In the genomic region with DNA sequence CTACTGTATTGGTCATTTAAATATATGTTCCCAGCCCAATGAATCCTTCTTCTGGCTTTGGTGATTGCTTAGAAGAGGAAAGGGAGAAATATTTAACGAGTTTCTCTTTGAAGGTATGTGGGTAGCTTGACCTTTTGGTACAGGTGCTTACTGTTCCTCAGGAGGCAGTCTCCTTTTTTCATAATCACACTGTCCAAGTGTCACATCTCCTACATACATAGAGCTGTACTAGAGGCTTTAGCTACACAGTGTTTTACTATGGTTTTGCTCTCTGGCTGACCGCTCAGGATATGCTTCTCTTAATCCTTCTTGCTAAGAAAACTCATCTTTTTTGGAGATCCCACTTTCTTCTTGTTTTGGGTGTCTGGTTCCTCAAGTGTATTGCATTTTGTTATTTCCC, we compare ENCODE assay signal across 19 cellular contexts. TPM values are rescaled to one million over a fixed set of nuclear protein-coding genes. Genes with fewer than 3 reads are reported as not detected.
DNase-seq lines count a peak whose midpoint lies in the region; ATAC-seq and TF ChIP-seq lines count a peak whose summit lies in the region.
"Had no signal": no experiment of that assay in that cellular context is flagged by ENCODE, and none has a peak within 500 bp of the region (broad histone marks: within the 10 kb centered on the region; RNA-seq: fewer than 3 reads in every experiment).

No MANE protein-coding gene starts in this region.

- in situ Hi-C loops in Panc1 (cut with HindIII; ENCODE audit: low pct_unique_long_range_greater_than_20kb, low sequenced_read_pairs) = no loop called here

- intact Hi-C loops in Panc1 (cut with micrococcal nuclease; ENCODE audit: unreplicated experiment) = no loop called here

- CTCF ChIA-PET in Panc1 (lab: Charles Lee) = no interaction called here

- H3K27ac Mint-ChIP-seq in stimulated activated naive CD8-positive, alpha-beta T cell treated with anti-CD3 and anti-CD28 coated beads, Interleukin-15, amount 100 ng/mL, for 72 hours = peak overlapping the region in 1 of 2 donors; percentile 24
- H3K27ac Mint-ChIP-seq in memory B cell = peak overlapping the region; percentile 55

- peaks cover 69% of the 10 kb centered on the region for H3K4me1 Mint-ChIP-seq in stimulated activated naive CD8-positive, alpha-beta T cell treated with anti-CD3 and anti-CD28 coated beads, Interleukin-15, amount 100 ng/mL, for 72 hours
- H3K4me1 Mint-ChIP-seq in memory B cell = peaks cover 45% of the 10 kb centered on the region

- no peak overlapping the region for H3K27ac ChIP-seq in Panc1 (ENCODE audit: low read length)
- H3K27ac ChIP-seq: pancreas, tibial artery had no signal

- H3K27me3 Mint-ChIP-seq in stimulated activated naive CD8-positive, alpha-beta T cell treated with anti-CD3 and anti-CD28 coated beads, Interleukin-15, amount 100 ng/mL, for 72 hours = no peaks in the 10 kb centered on the region
- H3K27me3 Mint-ChIP-seq in memory B cell = no peaks in the 10 kb centered on the region

- ATAC-seq in stimulated activated naive CD8-positive, alpha-beta T cell treated with anti-CD3 and anti-CD28 coated beads, Interleukin-15, Interleukin-2, amounts not matched to agents 100 U/mL and 50 U/mL, for 24 hours = peak; percentile 28
- ATAC-seq in stimulated activated naive CD8-positive, alpha-beta T cell treated with anti-CD3 and anti-CD28 coated beads, Interleukin-15, amount 100 ng/mL, for 72 hours = no peak
- ATAC-seq in Panc1 = peak; percentile 58
- no peak for ATAC-seq in memory B cell (ENCODE audit: low read depth)
- ATAC-seq in HG02840 (IDR thresholded peaks at IDR 0.05; ENCODE audit: low FRiP score, unreplicated experiment) = no peak
- ATAC-seq: activated T-cell treated with anti-CD3 and anti-CD28 coated beads, Interleukin-2, amount 50 U/mL, for 4 hours; pancreas had no signal

- H3K4me3 ChIP-seq in Panc1 (ENCODE audit: low read depth in 2 of 2, low read length in 2 of 2) = no peak overlapping the region
- H3K4me3 ChIP-seq: pancreas, smooth muscle cell, tibial artery had no signal

- DNase-seq in stimulated activated naive CD8-positive, alpha-beta T cell treated with anti-CD3 and anti-CD28 coated beads, Interleukin-15, Interleukin-2, amounts not matched to agents 100 U/mL and 50 U/mL, for 24 hours = no peak
- DNase-seq in stimulated activated naive CD8-positive, alpha-beta T cell treated with anti-CD3 and anti-CD28 coated beads, Interleukin-15, amount 100 ng/mL, for 72 hours = no peak
- no peak for DNase-seq in Panc1 (ENCODE audit: low read depth, low spot score)
- DNase-seq in memory B cell (ENCODE audit: low spot score in 2 of 2) = no peak
- no peak for DNase-seq in DMS79 (lab: John Stamatoyannopoulos, UW)
- no peak for DNase-seq in SKM-1 treated with dmso at 0.1 percent for 144 hours (lab: John Stamatoyannopoulos, UW; ENCODE audit: unreplicated experiment)
- no peak for DNase-seq in DMS153 treated with DMSO at 0.1 percent for 48 hours (lab: John Stamatoyannopoulos, UW; ENCODE audit: unreplicated experiment)
- DNase-seq: activated CD4-positive, alpha-beta T cell treated with anti-CD3 and anti-CD28 coated beads, Interleukin-2, amount 50 U/mL, for 1 hour; activated T-cell treated with anti-CD3 and anti-CD28 coated beads, Interleukin-2, amount 50 U/mL, for 4 hours; amygdala; BE2C; DMS153; left cardiac atrium; NCI-H1105; NCI-H526 treated with DMSO at 0.1 percent for 48 hours; pancreas; tibial artery had no signal

- TF ChIP-seq CTCF in Panc1 (IDR thresholded peaks at IDR 0.05) = no peak

- peaks cover 9% of the 10 kb centered on the region for H3K36me3 Mint-ChIP-seq in memory B cell

- POLR2A ChIA-PET in Panc1 (lab: Charles Lee) = no interaction called here

- H3K4me1 ChIP-seq in Panc1 (ENCODE audit: control insufficient read depth, insufficient read depth, low read length) = peaks cover 63% of the 10 kb centered on the region

- no peaks in the 10 kb centered on the region for H3K9me3 ChIP-seq in Panc1 (ENCODE audit: control insufficient read depth, insufficient read depth, low read depth, low read length)
- H3K9me3 ChIP-seq: BE2C, pancreas, tibial artery had no signal

- H3K27me3 ChIP-seq in Panc1 (ENCODE audit: control insufficient read depth, insufficient read depth, low read length) = no peaks in the 10 kb centered on the region
- H3K27me3 ChIP-seq: BE2C, pancreas, tibial artery had no signal

- BruUV-seq in Panc1 (replicated peaks; lab: Mats Ljungman, UMichigan) = no TSS peak

- H3K9me3 Mint-ChIP-seq in stimulated activated naive CD8-positive, alpha-beta T cell treated with anti-CD3 and anti-CD28 coated beads, Interleukin-15, amount 100 ng/mL, for 72 hours = no peaks in the 10 kb centered on the region
- no peaks in the 10 kb centered on the region for H3K9me3 Mint-ChIP-seq in memory B cell
- H3K9me3 Mint-ChIP-seq: activated T-cell treated with anti-CD3 and anti-CD28 coated beads, Interleukin-2, amount 50 U/mL, for 4 hours had no signal

- peaks cover 6% of the 10 kb centered on the region; the same call in 1 of the 2 replicates for H3K36me3 ChIP-seq in Panc1 (ENCODE audit: control insufficient read depth, insufficient read depth, low read length)
- H3K36me3 ChIP-seq: pancreas, tibial artery had no signal

- peak overlapping the region in 1 of 2 donors; percentile 9 for H3K4me3 Mint-ChIP-seq in stimulated activated naive CD8-positive, alpha-beta T cell treated with anti-CD3 and anti-CD28 coated beads, Interleukin-15, amount 100 ng/mL, for 72 hours
- H3K4me3 Mint-ChIP-seq in memory B cell = no peak overlapping the region
- H3K4me3 Mint-ChIP-seq: activated T-cell treated with anti-CD3 and anti-CD28 coated beads, Interleukin-2, amount 50 U/mL, for 4 hours had no signal

RNA-seq across cellular contexts. Expression of a gene that starts 6.9 kb away (rescaled TPM):
- total RNA-seq in Panc1 (2021; ENCODE audit: unreplicated experiment) = 88.4 TPM
- polyA plus RNA-seq in Panc1 (2012; ENCODE audit: insufficient read length) = 21.1 TPM

Comparison
In these comparisons a context has a peak if more than half of its experiments do, and no peak if none do; other contexts are left out.
1. ATAC-seq: peak in stimulated activated naive CD8-positive, alpha-beta T cell treated with anti-CD3 and anti-CD28 coated beads, Interleukin-15, Interleukin-2, amounts not matched to agents 100 U/mL and 50 U/mL, for 24 hours (single experiment) and Panc1 (single experiment); none in stimulated activated naive CD8-positive, alpha-beta T cell treated with anti-CD3 and anti-CD28 coated beads, Interleukin-15, amount 100 ng/mL, for 72 hours (single experiment), memory B cell (single experiment) and HG02840 (single experiment).